Comparison of ENCODE assay signal across 15 cellular contexts in genomic region chr9:131045300-131046092, GRCh38. TPM values are rescaled to one million over a fixed set of nuclear protein-coding genes. Genes with fewer than 3 reads are reported as not detected.
DNase-seq lines count a peak whose midpoint lies in the region; ATAC-seq and TF ChIP-seq lines count a peak whose summit lies in the region.
"Had no signal": no experiment of that assay in that cellular context is flagged by ENCODE, and none has a peak within 500 bp of the region (broad histone marks: within the 10 kb centered on the region; RNA-seq: fewer than 3 reads in every experiment).

No MANE protein-coding gene starts in this region.

- DNase-seq in activated CD4-positive, alpha-beta T cell treated with anti-CD3 and anti-CD28 coated beads for 36 hours, result peak; percentile 70
- DNase-seq in activated CD4-positive, alpha-beta T cell treated with anti-CD3 and anti-CD28 coated beads for 1 hour, result no peak
- DNase-seq in activated CD4-positive, alpha-beta memory T cell treated with anti-CD3 and anti-CD28 coated beads for 36 hours, result peak; percentile 51
- DNase-seq in endodermal cell, result no peak
- no peak for DNase-seq in cerebellum (ENCODE audit: low spot score)
- DNase-seq in stimulated activated naive B cell treated with anti-CD40 and anti-IgM and Interleukin-4, amounts not matched to agents 10 μg/mL and 1 μg/mL and 100 μg/mL, for 72 hours, result no peak
- DNase-seq: activated effector memory CD4-positive, alpha-beta T cell treated with anti-CD3 and anti-CD28 coated beads, Interleukin-2, amount 50 U/mL, for 16 hours; DMS79 treated with DMSO at 0.1 percent for 48 hours; NCI-H2081; substantia nigra had no signal

- POLR2A ChIA-PET in activated CD4-positive, alpha-beta T cell treated with anti-CD3 and anti-CD28 coated beads for 36 hours (lab: Charles Lee), result interaction anchor here (0.6 kb wide), 2 partner anchors 504 to 1594 kb away, joined by 3 read pairs; no protein-coding TSS in a partner anchor
- POLR2A ChIA-PET in activated CD4-positive, alpha-beta memory T cell treated with anti-CD3 and anti-CD28 coated beads for 36 hours (lab: Charles Lee), result interaction anchor here (0.6 kb wide), 1 partner anchor 137 kb away, joined by 3 read pairs; no protein-coding TSS in a partner anchor

- CTCF ChIA-PET in activated CD4-positive, alpha-beta T cell treated with anti-CD3 and anti-CD28 coated beads for 36 hours (lab: Charles Lee), result interaction anchor here (0.7 to 2.8 kb wide), 15 partner anchors 8 to 291 kb away, joined by 3 to 34 read pairs (median 4); no protein-coding TSS in a partner anchor
- CTCF ChIA-PET in activated CD4-positive, alpha-beta memory T cell treated with anti-CD3 and anti-CD28 coated beads for 36 hours (lab: Charles Lee), result interaction anchor here (0.6 to 3.3 kb wide), 12 partner anchors 8 to 1698 kb away, joined by 3 to 62 read pairs (median 8); partner anchors contain the start of gene EXOSC2

- no peaks in the 10 kb centered on the region for H3K27me3 ChIP-seq in endodermal cell (ENCODE audit: control insufficient read depth, insufficient read depth, low read length, poor library complexity, severe bottlenecking)

- H3K27ac ChIP-seq in endodermal cell (ENCODE audit: low read depth, low read length), result no peak overlapping the region
- H3K27ac ChIP-seq: skin epidermis had no signal

- H3K36me3 ChIP-seq in endodermal cell (ENCODE audit: control insufficient read depth, insufficient read depth, low read length), result no peaks in the 10 kb centered on the region

- no peaks in the 10 kb centered on the region for H3K36me3 Mint-ChIP-seq in activated CD4-positive, alpha-beta T cell treated with anti-CD3 and anti-CD28 coated beads for 36 hours (ENCODE audit: low read depth)
- H3K36me3 Mint-ChIP-seq in activated CD4-positive, alpha-beta memory T cell treated with anti-CD3 and anti-CD28 coated beads for 36 hours, result no peaks in the 10 kb centered on the region
- H3K36me3 Mint-ChIP-seq in endodermal cell (ENCODE audit: low read depth), result peaks cover 32% of the 10 kb centered on the region
- H3K36me3 Mint-ChIP-seq in stimulated activated naive CD8-positive, alpha-beta T cell treated with anti-CD3 and anti-CD28 coated beads, Interleukin-15, Interleukin-2, amounts not matched to agents 100 ng/mL and 50 ng/mL, for 24 hours (ENCODE audit: low read depth), result no peaks in the 10 kb centered on the region
- no peaks in the 10 kb centered on the region for H3K36me3 Mint-ChIP-seq in stimulated activated naive B cell treated with anti-CD40 and anti-IgM and Interleukin-4, amounts not matched to agents 10 μg/mL and 1 μg/mL and 100 μg/mL, for 72 hours
- H3K36me3 Mint-ChIP-seq: natural killer cell treated with Interleukin-12 subunit alpha and Interleukin-12 subunit beta and Interleukin-15 and Interleukin-18, amount 100 ng/mL, for 72 hours had no signal

- H3K9me3 ChIP-seq in endodermal cell (ENCODE audit: control insufficient read depth, low read length), result no peaks in the 10 kb centered on the region

- no peaks in the 10 kb centered on the region for H3K4me1 ChIP-seq in endodermal cell (ENCODE audit: control insufficient read depth, insufficient read depth, low read length)

- no peak overlapping the region for H3K27ac Mint-ChIP-seq in activated CD4-positive, alpha-beta T cell treated with anti-CD3 and anti-CD28 coated beads for 36 hours
- no peak overlapping the region for H3K27ac Mint-ChIP-seq in activated CD4-positive, alpha-beta memory T cell treated with anti-CD3 and anti-CD28 coated beads for 36 hours
- H3K27ac Mint-ChIP-seq in endodermal cell, result peak overlapping the region; percentile 35
- no peak overlapping the region for H3K27ac Mint-ChIP-seq in stimulated activated naive CD8-positive, alpha-beta T cell treated with anti-CD3 and anti-CD28 coated beads, Interleukin-15, Interleukin-2, amounts not matched to agents 100 ng/mL and 50 ng/mL, for 24 hours
- H3K27ac Mint-ChIP-seq in stimulated activated naive B cell treated with anti-CD40 and anti-IgM and Interleukin-4, amounts not matched to agents 10 μg/mL and 1 μg/mL and 100 μg/mL, for 72 hours, result no peak overlapping the region
- H3K27ac Mint-ChIP-seq: natural killer cell treated with Interleukin-12 subunit alpha and Interleukin-12 subunit beta and Interleukin-15 and Interleukin-18, amount 100 ng/mL, for 72 hours; T-helper 2 cell treated with Interferon-gamma antibody and Interleukin-4, amounts not matched to agents 5 μg/mL and 100 μg/mL, for 36 hours had no signal

- intact Hi-C loops in activated CD4-positive, alpha-beta T cell treated with anti-CD3 and anti-CD28 coated beads for 36 hours (cut with DNase I, micrococcal nuclease), result loop anchor here (1.0 to 5.0 kb wide), 7 partner anchors 37 to 353 kb away; partner anchors contain the start of genes EXOSC2 (in 1 of the 2) and LAMC3 (in 1 of the 2)
- intact Hi-C loops in activated CD4-positive, alpha-beta memory T cell treated with anti-CD3 and anti-CD28 coated beads for 36 hours (cut with micrococcal nuclease), result loop anchor here (10.0 kb wide), 1 partner anchor 331 kb away; no protein-coding TSS in a partner anchor

- H3K4me3 Mint-ChIP-seq in activated CD4-positive, alpha-beta T cell treated with anti-CD3 and anti-CD28 coated beads for 36 hours, result no peak overlapping the region
- H3K4me3 Mint-ChIP-seq in activated CD4-positive, alpha-beta memory T cell treated with anti-CD3 and anti-CD28 coated beads for 36 hours, result no peak overlapping the region
- no peak overlapping the region for H3K4me3 Mint-ChIP-seq in endodermal cell
- H3K4me3 Mint-ChIP-seq in stimulated activated naive CD8-positive, alpha-beta T cell treated with anti-CD3 and anti-CD28 coated beads, Interleukin-15, Interleukin-2, amounts not matched to agents 100 ng/mL and 50 ng/mL, for 24 hours, result peak overlapping the region; percentile 39
- H3K4me3 Mint-ChIP-seq in stimulated activated naive B cell treated with anti-CD40 and anti-IgM and Interleukin-4, amounts not matched to agents 10 μg/mL and 1 μg/mL and 100 μg/mL, for 72 hours, result no peak overlapping the region
- H3K4me3 Mint-ChIP-seq: natural killer cell treated with Interleukin-12 subunit alpha and Interleukin-12 subunit beta and Interleukin-15 and Interleukin-18, amount 100 ng/mL, for 72 hours; T-helper 2 cell treated with Interferon-gamma antibody and Interleukin-4, amounts not matched to agents 5 μg/mL and 100 μg/mL, for 36 hours had no signal

- H3K9me3 Mint-ChIP-seq in activated CD4-positive, alpha-beta T cell treated with anti-CD3 and anti-CD28 coated beads for 36 hours (ENCODE audit: low read depth), result no peaks in the 10 kb centered on the region
- no peaks in the 10 kb centered on the region for H3K9me3 Mint-ChIP-seq in activated CD4-positive, alpha-beta memory T cell treated with anti-CD3 and anti-CD28 coated beads for 36 hours
- no peaks in the 10 kb centered on the region for H3K9me3 Mint-ChIP-seq in endodermal cell
- H3K9me3 Mint-ChIP-seq in stimulated activated naive CD8-positive, alpha-beta T cell treated with anti-CD3 and anti-CD28 coated beads, Interleukin-15, Interleukin-2, amounts not matched to agents 100 ng/mL and 50 ng/mL, for 24 hours, result no peaks in the 10 kb centered on the region
- H3K9me3 Mint-ChIP-seq in stimulated activated naive B cell treated with anti-CD40 and anti-IgM and Interleukin-4, amounts not matched to agents 10 μg/mL and 1 μg/mL and 100 μg/mL, for 72 hours, result no peaks in the 10 kb centered on the region
- H3K9me3 Mint-ChIP-seq: natural killer cell treated with Interleukin-12 subunit alpha and Interleukin-12 subunit beta and Interleukin-15 and Interleukin-18, amount 100 ng/mL, for 72 hours; T-helper 2 cell treated with Interferon-gamma antibody and Interleukin-4, amounts not matched to agents 5 μg/mL and 100 μg/mL, for 36 hours had no signal

- WGBS in endodermal cell (ENCODE audit: insufficient coverage in 1 of 2, insufficient read length in 1 of 2), 2 experiments, result 90 to 91% methylated on average over 9 to 16 of the region's 16 CpGs

- peaks cover 10% of the 10 kb centered on the region for H3K4me1 Mint-ChIP-seq in activated CD4-positive, alpha-beta T cell treated with anti-CD3 and anti-CD28 coated beads for 36 hours
- peaks cover 4% of the 10 kb centered on the region for H3K4me1 Mint-ChIP-seq in activated CD4-positive, alpha-beta memory T cell treated with anti-CD3 and anti-CD28 coated beads for 36 hours (ENCODE audit: low read depth)
- no peaks in the 10 kb centered on the region for H3K4me1 Mint-ChIP-seq in endodermal cell
- no peaks in the 10 kb centered on the region for H3K4me1 Mint-ChIP-seq in stimulated activated naive CD8-positive, alpha-beta T cell treated with anti-CD3 and anti-CD28 coated beads, Interleukin-15, Interleukin-2, amounts not matched to agents 100 ng/mL and 50 ng/mL, for 24 hours (ENCODE audit: low read depth)
- H3K4me1 Mint-ChIP-seq in stimulated activated naive B cell treated with anti-CD40 and anti-IgM and Interleukin-4, amounts not matched to agents 10 μg/mL and 1 μg/mL and 100 μg/mL, for 72 hours, result peaks cover 0 to 10% of the 10 kb centered on the region in 2 donors

- no peak overlapping the region for H3K4me3 ChIP-seq in endodermal cell (ENCODE audit: low read length)
- H3K4me3 ChIP-seq: skin epidermis had no signal

- no peak overlapping the region for H3K9ac ChIP-seq in endodermal cell (ENCODE audit: extremely low read depth, low read length, poor library complexity, severe bottlenecking)

- peak; percentile 50 for ATAC-seq in activated CD4-positive, alpha-beta T cell treated with anti-CD3 and anti-CD28 coated beads for 36 hours
- no peak for ATAC-seq in GM18517 (IDR thresholded peaks at IDR 0.05; ENCODE audit: unreplicated experiment)
- ATAC-seq in stimulated activated naive B cell treated with anti-CD40 and anti-IgM and Interleukin-4, amounts not matched to agents 10 μg/mL and 1 μg/mL and 100 μg/mL, for 72 hours (replicated peaks), result no peak
- ATAC-seq: natural killer cell treated with Interleukin-12 subunit alpha and Interleukin-12 subunit beta and Interleukin-15 and Interleukin-18, amount 100 ng/mL, for 72 hours had no signal

- no peak for TF ChIP-seq CTCF in endodermal cell (conservative IDR thresholded peaks at IDR 0.05)

- H3K27me3 Mint-ChIP-seq in activated CD4-positive, alpha-beta T cell treated with anti-CD3 and anti-CD28 coated beads for 36 hours, result peaks cover 3% of the 10 kb centered on the region
- H3K27me3 Mint-ChIP-seq in activated CD4-positive, alpha-beta memory T cell treated with anti-CD3 and anti-CD28 coated beads for 36 hours, result peaks cover 1% of the 10 kb centered on the region
- no peaks in the 10 kb centered on the region for H3K27me3 Mint-ChIP-seq in endodermal cell (ENCODE audit: insufficient read depth)
- peaks cover 8% of the 10 kb centered on the region for H3K27me3 Mint-ChIP-seq in stimulated activated naive CD8-positive, alpha-beta T cell treated with anti-CD3 and anti-CD28 coated beads, Interleukin-15, Interleukin-2, amounts not matched to agents 100 ng/mL and 50 ng/mL, for 24 hours
- H3K27me3 Mint-ChIP-seq in stimulated activated naive B cell treated with anti-CD40 and anti-IgM and Interleukin-4, amounts not matched to agents 10 μg/mL and 1 μg/mL and 100 μg/mL, for 72 hours, result peaks cover 4 to 20% of the 10 kb centered on the region in 2 donors

RNA-seq across cellular contexts. Expression of gene LAMC3, which starts 36.5 kb away (rescaled TPM):
- total RNA-seq in activated CD4-positive, alpha-beta T cell treated with anti-CD3 and anti-CD28 coated beads for 36 hours, result under 1 TPM; 0.40 to 0.59 TPM
- under 1 TPM; 0.12 to 0.34 TPM for total RNA-seq in activated CD4-positive, alpha-beta memory T cell treated with anti-CD3 and anti-CD28 coated beads for 36 hours
- 10 to 100 TPM; 16.7 to 41.2 TPM for total RNA-seq in endodermal cell
- polyA plus RNA-seq in endodermal cell (2013, experiment 1 of 2), result 4.3 TPM
- 4.6 TPM for polyA plus RNA-seq in endodermal cell (2013, experiment 2 of 2)
- 3.5 TPM for total RNA-seq in cerebellum
- total RNA-seq: natural killer cell treated with Interleukin-12 subunit alpha and Interleukin-12 subunit beta and Interleukin-15 and Interleukin-18, amount 100 ng/mL, for 72 hours had no signal

RNA-seq across cellular contexts. Expression of gene AIF1L, which starts 50.8 kb away (rescaled TPM):
- 1 to 10 TPM; 1.0 to 1.4 TPM for total RNA-seq in activated CD4-positive, alpha-beta T cell treated with anti-CD3 and anti-CD28 coated beads for 36 hours
- 1 to 10 TPM in 1 of 2 experiments, under 1 TPM in 1; 0.85 to 1.4 TPM for total RNA-seq in activated CD4-positive, alpha-beta memory T cell treated with anti-CD3 and anti-CD28 coated beads for 36 hours
- total RNA-seq in endodermal cell (100 to 1,000 TPM in 1 of 2 donors, 10 to 100 TPM in 1; 93.4 to 117 TPM), cerebellum (24.2 TPM)
- polyA plus RNA-seq in endodermal cell (2013, experiment 1 of 2), result 77.0 TPM
- 73.0 TPM for polyA plus RNA-seq in endodermal cell (2013, experiment 2 of 2)
- total RNA-seq: natural killer cell treated with Interleukin-12 subunit alpha and Interleukin-12 subunit beta and Interleukin-15 and Interleukin-18, amount 100 ng/mL, for 72 hours had no signal

Comparison
In these comparisons a context has a peak if more than half of its experiments do, and no peak if none do; other contexts are left out.
1. DNase-seq: peak in activated CD4-positive, alpha-beta T cell treated with anti-CD3 and anti-CD28 coated beads for 36 hours (single experiment) and activated CD4-positive, alpha-beta memory T cell treated with anti-CD3 and anti-CD28 coated beads for 36 hours (single experiment); none in activated CD4-positive, alpha-beta T cell treated with anti-CD3 and anti-CD28 coated beads for 1 hour (single experiment), endodermal cell (single experiment), cerebellum (single experiment) and stimulated activated naive B cell treated with anti-CD40 and anti-IgM and Interleukin-4, amounts not matched to agents 10 μg/mL and 1 μg/mL and 100 μg/mL, for 72 hours (single experiment).
2. RNA of gene AIF1L, which starts 50.8 kb away (total RNA-seq): 93.4 to 117 TPM in endodermal cell and 24.2 TPM in cerebellum (single experiment); 0.85 to 1.4 TPM in activated CD4-positive, alpha-beta memory T cell treated with anti-CD3 and anti-CD28 coated beads for 36 hours and 1.0 to 1.4 TPM in activated CD4-positive, alpha-beta T cell treated with anti-CD3 and anti-CD28 coated beads for 36 hours; every median in the first group is over 10 times any median in the second.